Comparison of ENCODE assay signal across 9 cellular contexts in genomic region chr12:16606117-16606200, GRCh38. TPM values are rescaled to one million over a fixed set of nuclear protein-coding genes. Genes with fewer than 3 reads are reported as not detected.
A peak's percentile ranks its signal among the peaks of the same experiment; 100 is the strongest.
DNase-seq lines count a peak whose midpoint lies in the region; ATAC-seq and TF ChIP-seq lines count a peak whose summit lies in the region.
"Had no signal": no experiment of that assay in that cellular context is flagged by ENCODE, and none has a peak within 500 bp of the region (broad histone marks: within the 10 kb centered on the region; RNA-seq: fewer than 3 reads in every experiment).

Gene LMO3 (minus strand): TSS chr12:16606162. CDS start chr12:16600860, 5,302 bp downstream.

- no peak for TF ChIP-seq POLR2A in Peyer's patch (IDR thresholded peaks at IDR 0.05)

- CTCF ChIA-PET in AG04449 (lab: Yijun Ruan, JAX) = no interaction called here

- no peaks in the 10 kb centered on the region for H3K9me3 ChIP-seq in Peyer's patch
- no peaks in the 10 kb centered on the region for H3K9me3 ChIP-seq in osteoblast (ENCODE audit: low read depth, low read length)

- DNase-seq in AG04449 (ENCODE audit: low read depth, low spot score) (no peak), Peyer's patch (no peak), fibroblast of the aortic adventitia (ENCODE audit: low read depth) (no peak), osteoblast (ENCODE audit: insufficient read length, low spot score, missing footprints) (no peak), GM20000 (ENCODE audit: low spot score) (no peak), NCI-H446 treated with DMSO at 0.1 percent for 48 hours (lab: John Stamatoyannopoulos, UW) (no peak)
- DNase-seq: CD4-positive, alpha-beta memory T cell had no signal

- TF ChIP-seq CTCF in AG04449 (IDR thresholded peaks at IDR 0.05; ENCODE audit: insufficient read depth, low read length, missing control alignments) = no peak
- TF ChIP-seq CTCF in Peyer's patch (IDR thresholded peaks at IDR 0.05) = no peak
- TF ChIP-seq CTCF in fibroblast of the aortic adventitia (IDR thresholded peaks at IDR 0.05; ENCODE audit: insufficient read depth, low read length) = no peak
- no peak for TF ChIP-seq CTCF in osteoblast (IDR thresholded peaks at IDR 0.05; ENCODE audit: extremely low read depth, low read depth, low read length)
- TF ChIP-seq CTCF in GM20000 (IDR thresholded peaks at IDR 0.05; ENCODE audit: extremely low read depth, missing control alignments) = no peak

- POLR2A ChIA-PET in AG04449 (lab: Yijun Ruan, JAX) = no interaction called here

- H3K4me3 ChIP-seq in AG04449 (ENCODE audit: low read depth, low read length) = peak within 1 kb of the TSS; percentile 36
- peak within 1 kb of the TSS; percentile 12 to 42 (median 29) for H3K4me3 ChIP-seq in Peyer's patch
- peak within 1 kb of the TSS; percentile 77 for H3K4me3 ChIP-seq in fibroblast of the aortic adventitia (ENCODE audit: low read depth, low read length)
- peak within 1 kb of the TSS; percentile 67 for H3K4me3 ChIP-seq in osteoblast (ENCODE audit: insufficient read depth, low read length)

- no peak for ATAC-seq in GM21723 (IDR thresholded peaks at IDR 0.05; ENCODE audit: unreplicated experiment)
- no peak for ATAC-seq in HG03354 (IDR thresholded peaks at IDR 0.05; ENCODE audit: poor library complexity, severe bottlenecking, unreplicated experiment)

- H3K27me3 ChIP-seq in Peyer's patch = peaks cover 0 to 11% of the 10 kb centered on the region in 2 donors
- peaks cover 3% of the 10 kb centered on the region for H3K27me3 ChIP-seq in osteoblast (ENCODE audit: insufficient read depth, low read length)

- H3K27ac ChIP-seq in Peyer's patch = peak within 1 kb of the TSS in 3 of 4 donors; percentile 10 to 67 (median 30)
- no peak within 1 kb of the TSS for H3K27ac ChIP-seq in osteoblast (ENCODE audit: low read depth, low read length)

- H4K20me1 ChIP-seq in osteoblast (ENCODE audit: insufficient read depth, low read length) = no peaks in the 10 kb centered on the region

- no peaks in the 10 kb centered on the region for H3K4me1 ChIP-seq in Peyer's patch
- H3K4me1 ChIP-seq in osteoblast (ENCODE audit: insufficient read depth, low read length) = peaks cover 5% of the 10 kb centered on the region

- no peaks in the 10 kb centered on the region for H3K36me3 ChIP-seq in Peyer's patch
- H3K36me3 ChIP-seq in osteoblast (ENCODE audit: insufficient read depth, low read length) = no peaks in the 10 kb centered on the region

- no peaks in the 10 kb centered on the region for H3K79me2 ChIP-seq in osteoblast (ENCODE audit: insufficient read depth, low read length)

- H3K4me2 ChIP-seq in osteoblast (ENCODE audit: insufficient read depth, low read length) = peak within 1 kb of the TSS; percentile 88

- peak within 1 kb of the TSS; percentile 85 for H2AFZ ChIP-seq in osteoblast (ENCODE audit: low read length)

RNA-seq across cellular contexts. Expression of gene LMO3, which starts in this region (rescaled TPM):
- total RNA-seq in Peyer's patch (1 to 10 TPM; 6.6 to 9.9 (median 7.9) TPM), fibroblast of the aortic adventitia (ENCODE audit: low replicate concordance) (3.6 and 12.8 TPM in 2 replicates), osteoblast (3.2 and 3.3 TPM in 2 replicates)
- total RNA-seq: CD4-positive, alpha-beta memory T cell had no signal
